ENCODE assay signal across 1 cellular context in the genomic region with DNA sequence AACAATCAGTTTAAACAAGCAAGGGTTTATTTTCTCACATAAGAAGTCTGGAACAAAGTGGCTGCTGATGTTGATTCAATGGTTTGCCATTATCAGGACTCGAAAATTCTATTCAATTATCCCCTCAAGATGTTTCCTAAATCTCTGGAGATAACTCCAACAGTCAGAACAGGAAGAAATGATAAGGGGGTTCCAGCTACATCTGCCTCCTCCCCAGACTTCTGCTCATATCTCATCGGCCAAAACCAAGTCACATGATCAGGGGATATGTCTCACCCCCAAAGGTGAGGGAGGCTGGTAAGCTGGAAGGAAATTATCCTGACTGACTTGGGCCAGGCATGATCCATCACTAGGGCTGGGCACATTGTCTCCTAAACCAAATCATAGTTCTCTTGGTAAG.
TF ChIP-seq lines count a peak whose summit lies in the region.

No MANE protein-coding gene starts in this region.

TF ChIP-seq in K562, 482 proteins besides CTCF, POLR2A, EP300 and RAD21 (continued from another document and continues in another):
- peak; percentile 98 for TF ChIP-seq TFE3 (CRISPR knock-in tag; IDR thresholded peaks at IDR 0.05)
- no peak for TF ChIP-seq KDM4B (IDR thresholded peaks at IDR 0.05; ENCODE audit: borderline replicate concordance in 2 of 2, low read depth in 1 of 2)
- no peak for TF ChIP-seq NELFE (IDR thresholded peaks at IDR 0.05; ENCODE audit: insufficient read depth, insufficient read length)
- no peak for TF ChIP-seq CHCHD3 (CRISPR knock-in tag; IDR thresholded peaks at IDR 0.05)
- TF ChIP-seq ZBTB11 (CRISPR knock-in tag; IDR thresholded peaks at IDR 0.05) = peak in 1 of 3 experiments; percentile 54; a peak in 1 of 6 replicates
- no peak for TF ChIP-seq ATF3 (IDR thresholded peaks at IDR 0.05)
- no peak for TF ChIP-seq ATF3 (CRISPR knock-in tag; conservative IDR thresholded peaks at IDR 0.05)
- no peak for TF ChIP-seq ZSCAN32 (CRISPR knock-in tag; IDR thresholded peaks at IDR 0.05)
- TF ChIP-seq, protein P1, sequence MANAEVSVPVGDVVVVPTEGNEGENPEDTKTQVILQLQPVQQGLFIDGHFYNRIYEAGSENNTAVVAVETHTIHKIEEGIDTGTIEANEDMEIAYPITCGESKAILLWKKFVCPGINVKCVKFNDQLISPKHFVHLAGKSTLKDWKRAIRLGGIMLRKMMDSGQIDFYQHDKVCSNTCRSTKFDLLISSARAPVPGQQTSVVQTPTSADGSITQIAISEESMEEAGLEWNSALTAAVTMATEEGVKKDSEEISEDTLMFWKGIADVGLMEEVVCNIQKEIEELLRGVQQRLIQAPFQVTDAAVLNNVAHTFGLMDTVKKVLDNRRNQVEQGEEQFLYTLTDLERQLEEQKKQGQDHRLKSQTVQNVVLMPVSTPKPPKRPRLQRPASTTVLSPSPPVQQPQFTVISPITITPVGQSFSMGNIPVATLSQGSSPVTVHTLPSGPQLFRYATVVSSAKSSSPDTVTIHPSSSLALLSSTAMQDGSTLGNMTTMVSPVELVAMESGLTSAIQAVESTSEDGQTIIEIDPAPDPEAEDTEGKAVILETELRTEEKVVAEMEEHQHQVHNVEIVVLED (CRISPR knock-in tag; IDR thresholded peaks at IDR 0.05) = no peak
- TF ChIP-seq, protein P2, sequence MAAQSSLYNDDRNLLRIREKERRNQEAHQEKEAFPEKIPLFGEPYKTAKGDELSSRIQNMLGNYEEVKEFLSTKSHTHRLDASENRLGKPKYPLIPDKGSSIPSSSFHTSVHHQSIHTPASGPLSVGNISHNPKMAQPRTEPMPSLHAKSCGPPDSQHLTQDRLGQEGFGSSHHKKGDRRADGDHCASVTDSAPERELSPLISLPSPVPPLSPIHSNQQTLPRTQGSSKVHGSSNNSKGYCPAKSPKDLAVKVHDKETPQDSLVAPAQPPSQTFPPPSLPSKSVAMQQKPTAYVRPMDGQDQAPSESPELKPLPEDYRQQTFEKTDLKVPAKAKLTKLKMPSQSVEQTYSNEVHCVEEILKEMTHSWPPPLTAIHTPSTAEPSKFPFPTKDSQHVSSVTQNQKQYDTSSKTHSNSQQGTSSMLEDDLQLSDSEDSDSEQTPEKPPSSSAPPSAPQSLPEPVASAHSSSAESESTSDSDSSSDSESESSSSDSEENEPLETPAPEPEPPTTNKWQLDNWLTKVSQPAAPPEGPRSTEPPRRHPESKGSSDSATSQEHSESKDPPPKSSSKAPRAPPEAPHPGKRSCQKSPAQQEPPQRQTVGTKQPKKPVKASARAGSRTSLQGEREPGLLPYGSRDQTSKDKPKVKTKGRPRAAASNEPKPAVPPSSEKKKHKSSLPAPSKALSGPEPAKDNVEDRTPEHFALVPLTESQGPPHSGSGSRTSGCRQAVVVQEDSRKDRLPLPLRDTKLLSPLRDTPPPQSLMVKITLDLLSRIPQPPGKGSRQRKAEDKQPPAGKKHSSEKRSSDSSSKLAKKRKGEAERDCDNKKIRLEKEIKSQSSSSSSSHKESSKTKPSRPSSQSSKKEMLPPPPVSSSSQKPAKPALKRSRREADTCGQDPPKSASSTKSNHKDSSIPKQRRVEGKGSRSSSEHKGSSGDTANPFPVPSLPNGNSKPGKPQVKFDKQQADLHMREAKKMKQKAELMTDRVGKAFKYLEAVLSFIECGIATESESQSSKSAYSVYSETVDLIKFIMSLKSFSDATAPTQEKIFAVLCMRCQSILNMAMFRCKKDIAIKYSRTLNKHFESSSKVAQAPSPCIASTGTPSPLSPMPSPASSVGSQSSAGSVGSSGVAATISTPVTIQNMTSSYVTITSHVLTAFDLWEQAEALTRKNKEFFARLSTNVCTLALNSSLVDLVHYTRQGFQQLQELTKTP (IDR thresholded peaks at IDR 0.05; ENCODE audit: low read depth in 1 of 2, partially characterized antibody in 2 of 2) = peak in 1 of 2 experiments; percentile 53
- 0 out of 2 replicates have a peak, but pooled peaks have one; percentile 29 for TF ChIP-seq ZEB2 (IDR thresholded peaks at IDR 0.05)
- no peak for TF ChIP-seq ZC3H8 (IDR thresholded peaks at IDR 0.05)
- TF ChIP-seq SMC3 (conservative IDR thresholded peaks at IDR 0.05; ENCODE audit: insufficient read depth, low read depth, low read length) = no peak
- no peak for TF ChIP-seq ZNF444 (CRISPR knock-in tag; IDR thresholded peaks at IDR 0.05)
- TF ChIP-seq C11orf30 (IDR thresholded peaks at IDR 0.05; ENCODE audit: low read depth) = no peak
- TF ChIP-seq ZNF830 (CRISPR knock-in tag; IDR thresholded peaks at IDR 0.05) = no peak
- TF ChIP-seq SAP30 (IDR thresholded peaks at IDR 0.05; ENCODE audit: borderline replicate concordance, insufficient read depth, low read depth, low read length, poor library complexity, severe bottlenecking) = no peak
- no peak for TF ChIP-seq RBM17 (IDR thresholded peaks at IDR 0.05; ENCODE audit: borderline replicate concordance, low read depth, low read length)
- TF ChIP-seq ZSCAN29 (IDR thresholded peaks at IDR 0.05) = no peak
- TF ChIP-seq ZNF445 (CRISPR knock-in tag; IDR thresholded peaks at IDR 0.05; ENCODE audit: low read depth) = no peak
- TF ChIP-seq ZNF655 (CRISPR knock-in tag; IDR thresholded peaks at IDR 0.05) = no peak
- TF ChIP-seq ZZZ3 (IDR thresholded peaks at IDR 0.05) = no peak
- no peak for TF ChIP-seq ID3 (CRISPR knock-in tag; IDR thresholded peaks at IDR 0.05)
- TF ChIP-seq ID3 (tag; IDR thresholded peaks at IDR 0.05) = no peak
- TF ChIP-seq UBTF (IDR thresholded peaks at IDR 0.05; ENCODE audit: borderline replicate concordance in 1 of 2, low read depth in 2 of 2, low read length in 2 of 2) = no peak
- peak; percentile 73; the same call in 1 of the 2 replicates for TF ChIP-seq POLR2AphosphoS5 (IDR thresholded peaks at IDR 0.05; ENCODE audit: control insufficient read depth, insufficient read depth, low read depth, low read length)
- TF ChIP-seq, protein P3, sequence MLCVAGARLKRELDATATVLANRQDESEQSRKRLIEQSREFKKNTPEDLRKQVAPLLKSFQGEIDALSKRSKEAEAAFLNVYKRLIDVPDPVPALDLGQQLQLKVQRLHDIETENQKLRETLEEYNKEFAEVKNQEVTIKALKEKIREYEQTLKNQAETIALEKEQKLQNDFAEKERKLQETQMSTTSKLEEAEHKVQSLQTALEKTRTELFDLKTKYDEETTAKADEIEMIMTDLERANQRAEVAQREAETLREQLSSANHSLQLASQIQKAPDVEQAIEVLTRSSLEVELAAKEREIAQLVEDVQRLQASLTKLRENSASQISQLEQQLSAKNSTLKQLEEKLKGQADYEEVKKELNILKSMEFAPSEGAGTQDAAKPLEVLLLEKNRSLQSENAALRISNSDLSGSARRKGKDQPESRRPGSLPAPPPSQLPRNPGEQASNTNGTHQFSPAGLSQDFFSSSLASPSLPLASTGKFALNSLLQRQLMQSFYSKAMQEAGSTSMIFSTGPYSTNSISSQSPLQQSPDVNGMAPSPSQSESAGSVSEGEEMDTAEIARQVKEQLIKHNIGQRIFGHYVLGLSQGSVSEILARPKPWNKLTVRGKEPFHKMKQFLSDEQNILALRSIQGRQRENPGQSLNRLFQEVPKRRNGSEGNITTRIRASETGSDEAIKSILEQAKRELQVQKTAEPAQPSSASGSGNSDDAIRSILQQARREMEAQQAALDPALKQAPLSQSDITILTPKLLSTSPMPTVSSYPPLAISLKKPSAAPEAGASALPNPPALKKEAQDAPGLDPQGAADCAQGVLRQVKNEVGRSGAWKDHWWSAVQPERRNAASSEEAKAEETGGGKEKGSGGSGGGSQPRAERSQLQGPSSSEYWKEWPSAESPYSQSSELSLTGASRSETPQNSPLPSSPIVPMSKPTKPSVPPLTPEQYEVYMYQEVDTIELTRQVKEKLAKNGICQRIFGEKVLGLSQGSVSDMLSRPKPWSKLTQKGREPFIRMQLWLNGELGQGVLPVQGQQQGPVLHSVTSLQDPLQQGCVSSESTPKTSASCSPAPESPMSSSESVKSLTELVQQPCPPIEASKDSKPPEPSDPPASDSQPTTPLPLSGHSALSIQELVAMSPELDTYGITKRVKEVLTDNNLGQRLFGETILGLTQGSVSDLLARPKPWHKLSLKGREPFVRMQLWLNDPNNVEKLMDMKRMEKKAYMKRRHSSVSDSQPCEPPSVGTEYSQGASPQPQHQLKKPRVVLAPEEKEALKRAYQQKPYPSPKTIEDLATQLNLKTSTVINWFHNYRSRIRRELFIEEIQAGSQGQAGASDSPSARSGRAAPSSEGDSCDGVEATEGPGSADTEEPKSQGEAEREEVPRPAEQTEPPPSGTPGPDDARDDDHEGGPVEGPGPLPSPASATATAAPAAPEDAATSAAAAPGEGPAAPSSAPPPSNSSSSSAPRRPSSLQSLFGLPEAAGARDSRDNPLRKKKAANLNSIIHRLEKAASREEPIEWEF (CRISPR knock-in tag; IDR thresholded peaks at IDR 0.05) = no peak
- peak; percentile 73; the same call in 1 of the 2 replicates for TF ChIP-seq SMARCE1 (IDR thresholded peaks at IDR 0.05)
- no peak for TF ChIP-seq TCF15 (CRISPR knock-in tag; IDR thresholded peaks at IDR 0.05)
- TF ChIP-seq CREM (IDR thresholded peaks at IDR 0.05; ENCODE audit: low read depth) = no peak; the same call in 1 of the 2 replicates
